ENCODE assay signal across 8 cellular contexts in genomic region chr14:21868442-21869046, GRCh38.
DNase-seq lines count a peak whose midpoint lies in the region; TF ChIP-seq lines count a peak whose summit lies in the region.

No MANE protein-coding gene starts in this region.

- H3K4me3 ChIP-seq in coronary artery, result no peak overlapping the region

- DNase-seq in Daoy (ENCODE audit: low read depth) (peak; percentile 83), H4 (ENCODE audit: low spot score) (peak; percentile 60), NCI-H2171 (lab: John Stamatoyannopoulos, UW) (peak; percentile 50), coronary artery (ENCODE audit: low spot score) (no peak), mucosa of gallbladder (ENCODE audit: low spot score) (peak; percentile 58), NCI-H2029 treated with DMSO at 0.1 percent for 48 hours (lab: John Stamatoyannopoulos, UW) (no peak)
- DNase-seq in activated CD4-positive, alpha-beta T cell treated with anti-CD3 and anti-CD28 coated beads for 48 hours, result peak; percentile 90
- peak; percentile 30 to 68 for DNase-seq in stimulated activated CD8-positive, alpha-beta memory T cell treated with anti-CD3 and anti-CD28 coated beads, Interleukin-7, amount 100 ng/mL, for 48 hours (ENCODE audit: extremely low read depth in 1 of 2, low read depth in 1 of 2)

- no peak overlapping the region for H3K27ac ChIP-seq in coronary artery

- peak; percentile 12 for TF ChIP-seq CTCF in coronary artery (IDR thresholded peaks at IDR 0.05)

Comparison
In these comparisons a context has a peak if more than half of its experiments do, and no peak if none do; other contexts are left out.
1. DNase-seq: peak in Daoy (single experiment), H4 (single experiment), NCI-H2171 (single experiment), activated CD4-positive, alpha-beta T cell treated with anti-CD3 and anti-CD28 coated beads for 48 hours (single experiment), mucosa of gallbladder (single experiment) and stimulated activated CD8-positive, alpha-beta memory T cell treated with anti-CD3 and anti-CD28 coated beads, Interleukin-7, amount 100 ng/mL, for 48 hours (2 of 2); none in coronary artery (single experiment) and NCI-H2029 treated with DMSO at 0.1 percent for 48 hours (single experiment).